In the genomic region with DNA sequence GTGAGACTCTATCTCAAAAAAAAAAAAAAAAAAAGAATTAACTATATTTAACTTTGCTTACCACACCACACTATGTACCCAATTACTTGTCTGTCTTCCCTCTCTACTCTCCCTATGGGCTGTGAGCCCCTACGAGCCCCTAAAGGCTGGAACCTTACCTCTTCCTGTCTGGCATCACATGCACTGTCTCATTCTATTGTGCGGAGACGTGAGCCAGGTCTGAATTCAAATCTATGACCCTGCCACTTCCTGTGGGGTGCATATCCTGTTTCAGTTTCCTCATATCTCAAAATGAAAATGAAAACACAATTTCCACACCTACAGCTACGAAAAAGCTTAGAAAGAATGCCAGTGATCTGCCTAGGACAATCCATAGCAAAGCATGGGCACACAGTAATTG, we compare ENCODE assay signal across 8 cellular contexts.
A peak's percentile ranks its signal among the peaks of the same experiment; 100 is the strongest.
DNase-seq lines count a peak whose midpoint lies in the region; ATAC-seq, FAIRE-seq and TF ChIP-seq lines count a peak whose summit lies in the region.

No MANE protein-coding gene starts in this region.

- peak; percentile 71 for ATAC-seq in HG03108 (IDR thresholded peaks at IDR 0.05; ENCODE audit: unreplicated experiment)

- H3K4me3 ChIP-seq in epithelial cell of esophagus (ENCODE audit: low read length) = no peak overlapping the region

- no peak for TF ChIP-seq CTCF in epithelial cell of esophagus (IDR thresholded peaks at IDR 0.05; ENCODE audit: insufficient read depth, low read depth, low read length, missing control alignments)

- peak; percentile 99 for FAIRE-seq in GM19239 (lab: Jason Lieb, UNC)

- peak; percentile 13 for DNase-seq in GM19239 (ENCODE audit: insufficient read length, low spot score)
- DNase-seq in activated CD4-positive, CD25-positive, alpha-beta regulatory T cell treated with anti-CD3 and anti-CD28 coated beads, Interleukin-2, amount 50 U/mL, for 72 hours = peak; percentile 48
- DNase-seq in epithelial cell of esophagus (ENCODE audit: low read depth) = peak; percentile 41
- peak; percentile 3 to 6 for DNase-seq in stimulated activated CD8-positive, alpha-beta memory T cell treated with anti-CD3 and anti-CD28 coated beads, Interleukin-2, amount 100 ng/mL, for 48 hours (ENCODE audit: low read depth in 2 of 2)
- DNase-seq in NCI-H2196 (lab: John Stamatoyannopoulos, UW; ENCODE audit: unreplicated experiment) = no peak
- DNase-seq in AG08395 (ENCODE audit: low spot score) = no peak
- DNase-seq in AG08396 (ENCODE audit: low spot score) = no peak

Comparison
In these comparisons a context has a peak if more than half of its experiments do, and no peak if none do; other contexts are left out.
1. DNase-seq: peak in GM19239 (single experiment), activated CD4-positive, CD25-positive, alpha-beta regulatory T cell treated with anti-CD3 and anti-CD28 coated beads, Interleukin-2, amount 50 U/mL, for 72 hours (single experiment), epithelial cell of esophagus (single experiment) and stimulated activated CD8-positive, alpha-beta memory T cell treated with anti-CD3 and anti-CD28 coated beads, Interleukin-2, amount 100 ng/mL, for 48 hours (2 of 2); none in NCI-H2196 (single experiment), AG08395 (single experiment) and AG08396 (single experiment).